In genomic region chr7:41711283-41712064, GRCh38 we compare ENCODE assay signal across 8 cellular contexts. TPM values are rescaled to one million over a fixed set of nuclear protein-coding genes. Genes with fewer than 3 reads are reported as not detected.
DNase-seq lines count a peak whose midpoint lies in the region; ATAC-seq, FAIRE-seq and TF ChIP-seq lines count a peak whose summit lies in the region.

No MANE protein-coding gene starts in this region.

- peak; percentile 19 to 41 for DNase-seq in AML-193 (lab: John Stamatoyannopoulos, UW)
- DNase-seq in H7, result peak; percentile 67
- DNase-seq in WERI-Rb-1, result peak; percentile 13
- DNase-seq in globus pallidus (ENCODE audit: low spot score), result no peak

- ATAC-seq in GM21737 (IDR thresholded peaks at IDR 0.05; ENCODE audit: unreplicated experiment) (no peak), HG03432 (IDR thresholded peaks at IDR 0.05; ENCODE audit: unreplicated experiment) (no peak)
- no peak for ATAC-seq in activated T-helper 17 cell treated with anti-CD3 and anti-CD28 coated beads, Interleukin-2, amount 50 U/mL, for 72 hours (replicated peaks)

- H3K27me3 Mint-ChIP-seq in activated T-helper 17 cell treated with anti-CD3 and anti-CD28 coated beads, Interleukin-2, amount 50 U/mL, for 72 hours, result peaks cover 12% of the 10 kb centered on the region

- no peaks in the 10 kb centered on the region for H3K4me1 Mint-ChIP-seq in activated T-helper 17 cell treated with anti-CD3 and anti-CD28 coated beads, Interleukin-2, amount 50 U/mL, for 72 hours

- peak; percentile 92 for FAIRE-seq in islet of Langerhans (lab: Jason Lieb, UNC)

- H3K27ac ChIP-seq in WERI-Rb-1, result no peak overlapping the region

- peak; percentile 60 for TF ChIP-seq CTCF in WERI-Rb-1 (IDR thresholded peaks at IDR 0.05; ENCODE audit: low read depth, low read length)

- H3K9me3 Mint-ChIP-seq in activated T-helper 17 cell treated with anti-CD3 and anti-CD28 coated beads, Interleukin-2, amount 50 U/mL, for 72 hours, result no peaks in the 10 kb centered on the region

- H3K4me3 Mint-ChIP-seq in activated T-helper 17 cell treated with anti-CD3 and anti-CD28 coated beads, Interleukin-2, amount 50 U/mL, for 72 hours, result no peak overlapping the region

- H3K4me3 ChIP-seq in H7 (ENCODE audit: insufficient read depth, low read depth, low read length), result no peak overlapping the region
- H3K4me3 ChIP-seq in WERI-Rb-1 (ENCODE audit: low read depth, low read length), result no peak overlapping the region

- H3K36me3 Mint-ChIP-seq in activated T-helper 17 cell treated with anti-CD3 and anti-CD28 coated beads, Interleukin-2, amount 50 U/mL, for 72 hours (ENCODE audit: low read depth), result no peaks in the 10 kb centered on the region

- peaks cover 5% of the 10 kb centered on the region; the same call in 1 of the 2 replicates for H3K27me3 ChIP-seq in H7 (ENCODE audit: control insufficient read depth, insufficient read depth, low read length)
- peaks cover 42% of the 10 kb centered on the region for H3K27me3 ChIP-seq in WERI-Rb-1 (ENCODE audit: insufficient read depth, low read depth, severe bottlenecking)

- H3K36me3 ChIP-seq in H7 (replicated peaks; ENCODE audit: control insufficient read depth, insufficient read depth, low read length) (no peaks in the 10 kb centered on the region), WERI-Rb-1 (no peaks in the 10 kb centered on the region)

- H3K27ac Mint-ChIP-seq in activated T-helper 17 cell treated with anti-CD3 and anti-CD28 coated beads, Interleukin-2, amount 50 U/mL, for 72 hours, result no peak overlapping the region

- no peaks in the 10 kb centered on the region for H3K9me3 ChIP-seq in WERI-Rb-1 (ENCODE audit: severe bottlenecking)

RNA-seq across cellular contexts. Expression of gene INHBA, which starts 8.6 kb away (rescaled TPM):
- total RNA-seq in H7 (2014; rRNA removed; shearing (Covaris generic)), result 0.04 and 0.07 TPM in 2 replicates
- not detected for total RNA-seq in activated T-helper 17 cell treated with anti-CD3 and anti-CD28 coated beads, Interleukin-2, amount 50 U/mL, for 72 hours
